In genomic region chr22:23265389-23265700, GRCh38 we compare ENCODE assay signal across 18 cellular contexts.
"Had no signal": no experiment of that assay in that cellular context is flagged by ENCODE, and none has a peak within 500 bp of the region (broad histone marks: within the 10 kb centered on the region; RNA-seq: fewer than 3 reads in every experiment).

No MANE protein-coding gene starts in this region.

- H3K9me3 ChIP-seq: body of pancreas, suprapubic skin had no signal

- H3K27me3 Mint-ChIP-seq: activated CD4-positive, alpha-beta T cell treated with anti-CD3 and anti-CD28 coated beads, Interleukin-2, amount 10 ng/mL, durations not matched to agents 24 days and 14 days; activated naive CD8-positive, alpha-beta T cell had no signal

- H3K27me3 ChIP-seq: body of pancreas, suprapubic skin had no signal

- H3K4me3 Mint-ChIP-seq: activated CD4-positive, alpha-beta T cell treated with anti-CD3 and anti-CD28 coated beads, Interleukin-2, amount 10 ng/mL, durations not matched to agents 24 days and 14 days; activated naive CD8-positive, alpha-beta T cell had no signal

- H3K4me1 ChIP-seq: body of pancreas had no signal

- DNase-seq: activated CD4-positive, alpha-beta T cell treated with anti-CD3 and anti-CD28 coated beads, Interleukin-2, amount 10 ng/mL, durations not matched to agents 24 days and 14 days; activated CD4-positive, CD25-positive, alpha-beta regulatory T cell; activated CD8-positive, alpha-beta memory T cell treated with anti-CD3 and anti-CD28 coated beads, Interleukin-2, amount 50 U/mL, for 4 hours; activated gamma-delta T cell; activated T-cell treated with anti-CD3 and anti-CD28 coated beads, Interleukin-2, amount 50 U/mL, for 48 hours; amygdala; body of pancreas; hippocampal formation; islet precursor cell; midbrain; retina; stimulated activated CD4-positive, alpha-beta T cell treated with anti-CD3 and anti-CD28 coated beads, Interleukin-2, amount 100 ng/mL, for 24 hours; stimulated activated naive CD8-positive, alpha-beta T cell treated with anti-CD3 and anti-CD28 coated beads, Interleukin-15, Interleukin-2, amounts not matched to agents 100 U/mL and 50 U/mL, for 24 hours; T-helper 1 cell; T1000 had no signal

- ATAC-seq: body of pancreas; SK-N-SH treated with all-trans-retinoic acid at 6 μM for 48 hours; stimulated activated naive CD8-positive, alpha-beta T cell treated with anti-CD3 and anti-CD28 coated beads, Interleukin-15, Interleukin-2, amounts not matched to agents 100 U/mL and 50 U/mL, for 24 hours had no signal

- H3K9me3 Mint-ChIP-seq: activated CD4-positive, alpha-beta T cell treated with anti-CD3 and anti-CD28 coated beads, Interleukin-2, amount 10 ng/mL, durations not matched to agents 24 days and 14 days had no signal

- H3K27ac ChIP-seq: suprapubic skin had no signal

- H3K27ac Mint-ChIP-seq: activated CD4-positive, alpha-beta T cell treated with anti-CD3 and anti-CD28 coated beads, Interleukin-2, amount 10 ng/mL, durations not matched to agents 24 days and 14 days; activated naive CD8-positive, alpha-beta T cell had no signal

- H3K4me3 ChIP-seq: body of pancreas, suprapubic skin had no signal
